10 cellular contexts compared by ENCODE assay signal in the genomic region with DNA sequence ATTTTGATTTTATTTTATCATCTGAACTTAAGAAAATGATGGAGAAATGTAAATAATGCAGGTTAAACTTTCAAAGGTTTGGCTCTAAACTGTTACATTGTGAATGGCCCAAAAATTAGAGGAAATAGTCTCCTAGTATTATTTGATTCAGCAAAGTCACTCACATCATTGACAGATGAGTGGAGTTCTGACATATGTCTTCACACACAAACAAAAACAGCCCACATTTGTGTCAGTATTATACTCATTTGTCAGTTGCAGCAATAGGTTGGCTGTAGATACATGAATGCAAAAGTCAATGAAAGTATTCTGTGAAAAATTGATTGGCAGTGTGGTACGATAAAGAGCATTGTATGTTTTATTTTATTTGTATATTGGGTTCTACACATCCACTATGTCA.
ATAC-seq and TF ChIP-seq lines count a peak whose summit lies in the region.
"Had no signal": no experiment of that assay in that cellular context is flagged by ENCODE, and none has a peak within 500 bp of the region (broad histone marks: within the 10 kb centered on the region; RNA-seq: fewer than 3 reads in every experiment).

No MANE protein-coding gene starts in this region.

- no peak overlapping the region for H2AFZ ChIP-seq in neural cell (ENCODE audit: low read depth, low read length)

- no peak overlapping the region for H3K4me2 ChIP-seq in neural cell (ENCODE audit: low read length)
- H3K4me2 ChIP-seq: A549; BLaER1; BLaER1 treated with 17β-estradiol and CSF1 and Interleukin-3, amounts not matched to agents 10 nM and 100 nM had no signal

- TF ChIP-seq CTCF in neural cell (IDR thresholded peaks at IDR 0.05; ENCODE audit: poor library complexity, severe bottlenecking), result no peak

- H4K20me1 ChIP-seq in neural cell (ENCODE audit: insufficient read depth), result no peaks in the 10 kb centered on the region
- H4K20me1 ChIP-seq: BLaER1; BLaER1 treated with 17β-estradiol and CSF1 and Interleukin-3, amounts not matched to agents 10 nM and 100 nM had no signal

- no peak overlapping the region for H3K27ac ChIP-seq in neural cell (ENCODE audit: low read length)
- H3K27ac ChIP-seq: 22Rv1; A549; BLaER1; BLaER1 treated with 17β-estradiol and CSF1 and Interleukin-3, amounts not matched to agents 10 nM and 100 nM; C4-2B had no signal

- H3K9me3 ChIP-seq in neural cell (ENCODE audit: low read length), result no peaks in the 10 kb centered on the region
- H3K9me3 ChIP-seq: A549, BE2C, Caco-2 had no signal

- no peak for TF ChIP-seq RAD21 in neural cell (conservative IDR thresholded peaks at IDR 0.05)

- H3K36me3 ChIP-seq in neural cell (ENCODE audit: insufficient read depth, low read length), result no peaks in the 10 kb centered on the region
- H3K36me3 ChIP-seq: BE2C; BLaER1; BLaER1 treated with 17β-estradiol and CSF1 and Interleukin-3, amounts not matched to agents 10 nM and 100 nM had no signal

- TF ChIP-seq EP300 in neural cell (conservative IDR thresholded peaks at IDR 0.05; ENCODE audit: poor library complexity, severe bottlenecking), result peak; percentile 94

- no peak for ATAC-seq in HG03565 (IDR thresholded peaks at IDR 0.05; ENCODE audit: unreplicated experiment)
- ATAC-seq: A549; CD8-positive, alpha-beta T cell had no signal

- no peaks in the 10 kb centered on the region for H3F3A ChIP-seq in neural cell (ENCODE audit: insufficient read depth, low read length, poor library complexity, severe bottlenecking)

- no peaks in the 10 kb centered on the region for H3K9me2 ChIP-seq in neural cell (ENCODE audit: insufficient read depth, low read length)

- H3K9ac ChIP-seq in neural cell (ENCODE audit: low read length), result no peak overlapping the region
- H3K9ac ChIP-seq: BLaER1; BLaER1 treated with 17β-estradiol and CSF1 and Interleukin-3, amounts not matched to agents 10 nM and 100 nM had no signal

- H3K4me3 ChIP-seq in neural cell (ENCODE audit: low read length), result no peak overlapping the region
- H3K4me3 ChIP-seq: A549; BLaER1; BLaER1 treated with 17β-estradiol and CSF1 and Interleukin-3, amounts not matched to agents 10 nM and 100 nM had no signal

- H3K27me3 ChIP-seq in neural cell (ENCODE audit: insufficient read depth, low read depth, low read length), result no peaks in the 10 kb centered on the region
- H3K27me3 ChIP-seq: BE2C; BLaER1; BLaER1 treated with 17β-estradiol and CSF1 and Interleukin-3, amounts not matched to agents 10 nM and 100 nM had no signal

- H3K79me2 ChIP-seq in neural cell (replicated peaks; ENCODE audit: insufficient read depth, low read length), result no peaks in the 10 kb centered on the region

TF ChIP-seq in neural cell, 6 proteins besides CTCF, POLR2A, EP300 and RAD21:
- TF ChIP-seq POLR2AphosphoS5 (IDR thresholded peaks at IDR 0.05), result peak; percentile 74
- TF ChIP-seq, protein P1, sequence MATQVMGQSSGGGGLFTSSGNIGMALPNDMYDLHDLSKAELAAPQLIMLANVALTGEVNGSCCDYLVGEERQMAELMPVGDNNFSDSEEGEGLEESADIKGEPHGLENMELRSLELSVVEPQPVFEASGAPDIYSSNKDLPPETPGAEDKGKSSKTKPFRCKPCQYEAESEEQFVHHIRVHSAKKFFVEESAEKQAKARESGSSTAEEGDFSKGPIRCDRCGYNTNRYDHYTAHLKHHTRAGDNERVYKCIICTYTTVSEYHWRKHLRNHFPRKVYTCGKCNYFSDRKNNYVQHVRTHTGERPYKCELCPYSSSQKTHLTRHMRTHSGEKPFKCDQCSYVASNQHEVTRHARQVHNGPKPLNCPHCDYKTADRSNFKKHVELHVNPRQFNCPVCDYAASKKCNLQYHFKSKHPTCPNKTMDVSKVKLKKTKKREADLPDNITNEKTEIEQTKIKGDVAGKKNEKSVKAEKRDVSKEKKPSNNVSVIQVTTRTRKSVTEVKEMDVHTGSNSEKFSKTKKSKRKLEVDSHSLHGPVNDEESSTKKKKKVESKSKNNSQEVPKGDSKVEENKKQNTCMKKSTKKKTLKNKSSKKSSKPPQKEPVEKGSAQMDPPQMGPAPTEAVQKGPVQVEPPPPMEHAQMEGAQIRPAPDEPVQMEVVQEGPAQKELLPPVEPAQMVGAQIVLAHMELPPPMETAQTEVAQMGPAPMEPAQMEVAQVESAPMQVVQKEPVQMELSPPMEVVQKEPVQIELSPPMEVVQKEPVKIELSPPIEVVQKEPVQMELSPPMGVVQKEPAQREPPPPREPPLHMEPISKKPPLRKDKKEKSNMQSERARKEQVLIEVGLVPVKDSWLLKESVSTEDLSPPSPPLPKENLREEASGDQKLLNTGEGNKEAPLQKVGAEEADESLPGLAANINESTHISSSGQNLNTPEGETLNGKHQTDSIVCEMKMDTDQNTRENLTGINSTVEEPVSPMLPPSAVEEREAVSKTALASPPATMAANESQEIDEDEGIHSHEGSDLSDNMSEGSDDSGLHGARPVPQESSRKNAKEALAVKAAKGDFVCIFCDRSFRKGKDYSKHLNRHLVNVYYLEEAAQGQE (IDR thresholded peaks at IDR 0.05; ENCODE audit: borderline replicate concordance), result no peak
